10 cellular contexts compared by ENCODE assay signal in genomic region chr7:130649004-130649790, GRCh38. TPM values are rescaled to one million over a fixed set of nuclear protein-coding genes. Genes with fewer than 3 reads are reported as not detected.
DNase-seq lines count a peak whose midpoint lies in the region; ATAC-seq and TF ChIP-seq lines count a peak whose summit lies in the region.
"Had no signal": no experiment of that assay in that cellular context is flagged by ENCODE, and none has a peak within 500 bp of the region (broad histone marks: within the 10 kb centered on the region; RNA-seq: fewer than 3 reads in every experiment).

No MANE protein-coding gene starts in this region.

- H3K79me1 ChIP-seq in H9 (ENCODE audit: insufficient read depth, low read depth, low read length, poor library complexity, severe bottlenecking), result no peaks in the 10 kb centered on the region

- H2BK15ac ChIP-seq in H9 (ENCODE audit: low read depth, low read length), result no peak overlapping the region

- H3K56ac ChIP-seq in H9 (ENCODE audit: insufficient read length, low read depth, low read length), result no peak overlapping the region

- no peaks in the 10 kb centered on the region for H3K9me3 ChIP-seq in H9 (ENCODE audit: control insufficient read depth, low read depth, low read length)
- H3K9me3 ChIP-seq: neutrophil had no signal

- no peaks in the 10 kb centered on the region for H3K23me2 ChIP-seq in H9 (ENCODE audit: insufficient read length, low read depth, low read length, poor library complexity, severe bottlenecking)

- no peak overlapping the region for H3K14ac ChIP-seq in H9 (ENCODE audit: insufficient read depth, low read length)

- H2AK5ac ChIP-seq in H9 (ENCODE audit: insufficient read length, low read length), result no peak overlapping the region

- no peak overlapping the region for H2BK120ac ChIP-seq in H9 (ENCODE audit: low read depth, low read length, poor library complexity, severe bottlenecking)

- H3K4me3 Mint-ChIP-seq in H9, result no peak overlapping the region

- H4K8ac ChIP-seq in H9 (replicated peaks; ENCODE audit: insufficient read length, low read depth, low read length), result no peak overlapping the region

- H3K27me3 ChIP-seq in H9 (ENCODE audit: insufficient read depth, low read length), result no peaks in the 10 kb centered on the region
- H3K27me3 ChIP-seq: neutrophil had no signal

- TF ChIP-seq CTCF in fibroblast of pulmonary artery (IDR thresholded peaks at IDR 0.05; ENCODE audit: low read length, missing control alignments) (no peak), H9 (conservative IDR thresholded peaks at IDR 0.05) (no peak)

- no peaks in the 10 kb centered on the region for H4K20me1 ChIP-seq in H9 (ENCODE audit: control insufficient read depth, insufficient read depth, insufficient read length)

- no peak overlapping the region for H4K91ac ChIP-seq in H9 (ENCODE audit: insufficient read length, low read depth, low read length)

- no peak overlapping the region for H4K5ac ChIP-seq in H9 (ENCODE audit: insufficient read length, low read depth, low read length)

- no peak overlapping the region for H2AFZ ChIP-seq in H9 (ENCODE audit: low read length)

- H3K79me2 ChIP-seq in H9 (ENCODE audit: insufficient read depth, low read length), result no peaks in the 10 kb centered on the region

- no peak overlapping the region for H3K27ac Mint-ChIP-seq in H9

- ATAC-seq in GM19463 (IDR thresholded peaks at IDR 0.05; ENCODE audit: unreplicated experiment) (peak; percentile 69), GM21526 (IDR thresholded peaks at IDR 0.05; ENCODE audit: low FRiP score, unreplicated experiment) (no peak)

- no peak overlapping the region for H3K4ac ChIP-seq in H9 (ENCODE audit: low read depth, low read length)

- H3T11ph ChIP-seq in H9 (ENCODE audit: low read length), result no peak overlapping the region

- H3K18ac ChIP-seq in H9 (ENCODE audit: insufficient read length, low read depth, low read length), result no peak overlapping the region

- no peak overlapping the region for H3K9ac ChIP-seq in H9 (ENCODE audit: extremely low read depth, insufficient read length, low read length)

- no peaks in the 10 kb centered on the region for H3K4me1 Mint-ChIP-seq in H9

- no peaks in the 10 kb centered on the region for H3K4me1 ChIP-seq in H9 (ENCODE audit: insufficient read depth, low read length)

- no peak overlapping the region for H3K4me2 ChIP-seq in H9 (ENCODE audit: insufficient read depth, insufficient read length, low read length)

- no peaks in the 10 kb centered on the region for H3K9me3 Mint-ChIP-seq in H9

- peaks cover 15 to 56% (median 47%) of the 10 kb centered on the region in 3 experiments; a peak in 6 of 7 replicates for H3K36me3 Mint-ChIP-seq in H9 (ENCODE audit: insufficient read depth in 1 of 3, low read depth in 3 of 3)

- no peak overlapping the region for H2BK12ac ChIP-seq in H9 (ENCODE audit: insufficient read length, low read depth, low read length)

- DNase-seq in ELR (ENCODE audit: low read depth) (peak; percentile 73), MV-4-11 (lab: John Stamatoyannopoulos, UW) (peak; percentile 69), fibroblast of pulmonary artery (ENCODE audit: low read depth) (peak; percentile 33), NCI-H345 treated with DMSO at 0.1 percent for 48 hours (lab: John Stamatoyannopoulos, UW; ENCODE audit: unreplicated experiment) (no peak), H9 (no peak), KG1 (lab: John Stamatoyannopoulos, UW) (no peak)
- DNase-seq: stimulated activated naive CD4-positive, alpha-beta T cell treated with Interleukin-2 at 50 U/mL for 16 hours had no signal

- no peak overlapping the region for H2BK20ac ChIP-seq in H9 (ENCODE audit: low read depth, low read length, poor library complexity, severe bottlenecking)

- no peak overlapping the region for H3K23ac ChIP-seq in H9 (ENCODE audit: insufficient read length, low read depth, low read length)

- H3K27ac ChIP-seq in H9 (ENCODE audit: insufficient read length, low read depth, low read length), result no peak overlapping the region
- H3K27ac ChIP-seq: neutrophil had no signal

- WGBS in H9 (ENCODE audit: extremely low coverage, insufficient read length, low lambda C conversion rate), result no CpG with 5 or more reads among the region's 4 CpGs

- no peaks in the 10 kb centered on the region for H3K27me3 Mint-ChIP-seq in H9 (ENCODE audit: low read depth)

- H2BK5ac ChIP-seq in H9 (ENCODE audit: insufficient read length, low read length), result no peak overlapping the region

- H3K4me3 ChIP-seq in fibroblast of pulmonary artery (replicated peaks; ENCODE audit: low read depth, low read length), result no peak overlapping the region

RNA-seq across cellular contexts. Expression of gene COPG2, which starts 19.4 kb away (rescaled TPM):
- 77.7 and 77.8 TPM in 2 replicates for total RNA-seq in H9 (2021)

RNA-seq across cellular contexts. Expression of gene TSGA13, which starts 37.1 kb away (rescaled TPM):
- not detected in 2 replicates for total RNA-seq in H9 (2021)

Comparison
In these comparisons a context has a peak if more than half of its experiments do, and no peak if none do; other contexts are left out.
1. DNase-seq: peak in ELR (single experiment), MV-4-11 (single experiment) and fibroblast of pulmonary artery (single experiment); none in NCI-H345 treated with DMSO at 0.1 percent for 48 hours (single experiment), H9 (single experiment) and KG1 (single experiment).